Comparison of ENCODE assay signal across 20 cellular contexts in genomic region chr12:109743076-109743910, GRCh38. TPM values are rescaled to one million over a fixed set of nuclear protein-coding genes. Genes with fewer than 3 reads are reported as not detected.
A peak's percentile ranks its signal among the peaks of the same experiment; 100 is the strongest.
DNase-seq lines count a peak whose midpoint lies in the region; ATAC-seq and TF ChIP-seq lines count a peak whose summit lies in the region.
"Had no signal": no experiment of that assay in that cellular context is flagged by ENCODE, and none has a peak within 500 bp of the region (broad histone marks: within the 10 kb centered on the region; RNA-seq: fewer than 3 reads in every experiment).

No MANE protein-coding gene starts in this region.

- H3K27ac Mint-ChIP-seq in activated CD4-positive, alpha-beta T cell treated with anti-CD3 and anti-CD28 coated beads for 36 hours, result no peak overlapping the region
- H3K27ac Mint-ChIP-seq: progenitor cell of endocrine pancreas had no signal

- POLR2A ChIA-PET in activated CD4-positive, alpha-beta T cell treated with anti-CD3 and anti-CD28 coated beads for 36 hours (lab: Charles Lee), result no interaction called here

- ATAC-seq in activated CD4-positive, alpha-beta T cell treated with anti-CD3 and anti-CD28 coated beads for 36 hours, result no peak
- ATAC-seq in sciatic nerve, result no peak

- TF ChIP-seq CTCF in foreskin fibroblast (IDR thresholded peaks at IDR 0.05; ENCODE audit: low read depth, low read length), result no peak

- CTCF ChIA-PET in activated CD4-positive, alpha-beta T cell treated with anti-CD3 and anti-CD28 coated beads for 36 hours (lab: Charles Lee), result interaction anchor here (1.1 kb wide), 1 partner anchor 311 kb away, joined by 3 read pairs; no protein-coding TSS in a partner anchor

- H3K4me3 Mint-ChIP-seq in activated CD4-positive, alpha-beta T cell treated with anti-CD3 and anti-CD28 coated beads for 36 hours, result no peak overlapping the region

- DNase-seq in activated CD4-positive, alpha-beta T cell treated with anti-CD3 and anti-CD28 coated beads for 36 hours, result peak; percentile 2
- DNase-seq in activated CD4-positive, alpha-beta T cell treated with anti-CD3 and anti-CD28 coated beads, Interleukin-2, amount 50 U/mL, for 1 hour, result no peak
- DNase-seq in ecto neural progenitor cell (ENCODE audit: low spot score), result peak; percentile 47
- DNase-seq in left kidney (ENCODE audit: low read depth, low spot score), result peak; percentile 25
- peak; percentile 34 for DNase-seq in sciatic nerve (ENCODE audit: low spot score)
- no peak for DNase-seq in activated T-cell treated with anti-CD3 and anti-CD28 coated beads for 4 hours
- DNase-seq in NCI-H146 (lab: John Stamatoyannopoulos, UW), result no peak
- no peak for DNase-seq in foreskin fibroblast
- DNase-seq: DMS 273 treated with DMSO at 0.1 percent for 48 hours; GF-D8; heart right ventricle; IMR-90; MM.1S; NCI-H1930; NCI-H510A; SIG-M5; stimulated activated CD4-positive, alpha-beta T cell treated with anti-CD3 and anti-CD28 coated beads, Interleukin-12 subunit alpha, Interleukin-12 subunit beta, amount 100 ng/mL, for 4 hours; stimulated activated naive CD4-positive, alpha-beta T cell treated with Interleukin-2 at 50 U/mL for 16 hours had no signal

- H3K27me3 Mint-ChIP-seq in activated CD4-positive, alpha-beta T cell treated with anti-CD3 and anti-CD28 coated beads for 36 hours, result peaks cover 3% of the 10 kb centered on the region
- H3K27me3 Mint-ChIP-seq: brain had no signal

- H3K4me1 Mint-ChIP-seq in activated CD4-positive, alpha-beta T cell treated with anti-CD3 and anti-CD28 coated beads for 36 hours, result no peaks in the 10 kb centered on the region

- H3K9me3 Mint-ChIP-seq in activated CD4-positive, alpha-beta T cell treated with anti-CD3 and anti-CD28 coated beads for 36 hours (ENCODE audit: low read depth), result no peaks in the 10 kb centered on the region
- H3K9me3 Mint-ChIP-seq: brain had no signal

- H3K36me3 Mint-ChIP-seq in activated CD4-positive, alpha-beta T cell treated with anti-CD3 and anti-CD28 coated beads for 36 hours (ENCODE audit: low read depth), result no peaks in the 10 kb centered on the region

- H3K4me3 ChIP-seq in foreskin fibroblast (ENCODE audit: low read depth in 1 of 2, low read length in 2 of 2), result no peak overlapping the region
- H3K4me3 ChIP-seq: heart right ventricle had no signal

- intact Hi-C loops in activated CD4-positive, alpha-beta T cell treated with anti-CD3 and anti-CD28 coated beads for 36 hours (cut with DNase I, micrococcal nuclease), result no loop called here
- intact Hi-C loops in sciatic nerve (cut with DNase I), result no loop called here

RNA-seq across cellular contexts. Expression of gene FAM222A, which starts 29.7 kb away (rescaled TPM):
- under 1 TPM; 0.39 to 0.53 TPM for total RNA-seq in activated CD4-positive, alpha-beta T cell treated with anti-CD3 and anti-CD28 coated beads for 36 hours
- total RNA-seq in sciatic nerve, result 4.7 TPM

Comparison
In these comparisons a context has a peak if more than half of its experiments do, and no peak if none do; other contexts are left out.
1. DNase-seq: peak in activated CD4-positive, alpha-beta T cell treated with anti-CD3 and anti-CD28 coated beads for 36 hours (single experiment), ecto neural progenitor cell (single experiment), left kidney (single experiment) and sciatic nerve (single experiment); none in activated CD4-positive, alpha-beta T cell treated with anti-CD3 and anti-CD28 coated beads, Interleukin-2, amount 50 U/mL, for 1 hour (single experiment), activated T-cell treated with anti-CD3 and anti-CD28 coated beads for 4 hours (single experiment), NCI-H146 (single experiment) and foreskin fibroblast (0 of 2).